In the genomic region with DNA sequence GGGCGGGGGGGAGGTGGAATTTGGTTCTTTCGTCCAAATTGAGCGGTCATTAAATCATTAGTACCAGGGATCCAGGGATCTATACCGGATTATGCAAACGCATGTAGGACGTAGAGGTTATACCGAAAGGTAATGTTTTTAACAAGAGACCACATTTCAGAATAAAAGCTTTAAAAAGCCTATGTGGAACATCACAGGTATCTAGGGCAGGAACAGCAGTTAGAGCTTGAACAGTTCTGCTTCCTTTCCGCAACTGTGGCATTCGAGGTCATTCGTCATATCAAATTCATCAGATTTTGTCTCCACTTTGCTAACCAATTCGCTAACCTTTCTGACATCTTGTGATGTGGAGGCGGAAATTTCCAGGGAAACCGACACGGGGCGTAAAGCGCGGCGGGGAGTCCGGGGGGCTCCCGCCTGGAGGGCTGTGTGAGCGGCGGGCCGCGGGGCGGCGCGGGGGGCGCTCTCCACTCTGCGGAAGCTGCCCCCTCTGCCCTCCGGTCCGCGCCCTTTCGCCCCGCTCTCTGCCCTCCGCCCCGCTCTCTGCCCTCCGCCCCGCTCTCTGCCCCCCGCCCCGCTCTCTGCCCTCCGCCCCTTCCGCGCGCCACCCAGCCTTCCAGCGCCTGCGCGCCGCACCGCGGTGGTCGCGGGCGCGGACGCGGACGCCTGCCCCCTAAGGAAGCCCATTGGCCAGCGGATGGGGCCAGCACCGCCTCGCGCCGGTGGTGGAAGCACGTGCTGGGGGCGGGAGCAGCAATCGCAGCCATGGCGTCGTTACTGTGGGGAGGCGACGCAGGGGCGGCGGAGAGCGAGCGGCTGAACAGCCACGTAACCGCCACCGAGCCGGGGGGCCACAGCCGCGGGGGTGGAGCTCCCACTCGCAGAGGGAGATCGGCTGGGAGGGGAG, we compare ENCODE assay signal across 8 cellular contexts. TPM values are rescaled to one million over a fixed set of nuclear protein-coding genes. Genes with fewer than 3 reads are reported as not detected.
A peak's percentile ranks its signal among the peaks of the same experiment; 100 is the strongest.
DNase-seq lines count a peak whose midpoint lies in the region; ATAC-seq, FAIRE-seq and TF ChIP-seq lines count a peak whose summit lies in the region.

DDX25 (plus strand) TSS at position 756 of the 907 bp plus-strand sequence; CDS start at position 766, 10 bp downstream.

- peaks cover 16 to 30% (median 17%) of the 10 kb centered on the region in 3 donors for H3K4me1 ChIP-seq in esophagus squamous epithelium

- H3K27ac Mint-ChIP-seq in activated naive CD4-positive, alpha-beta T cell treated with anti-CD3 and anti-CD28 coated beads, Interleukin-2, amount 50 U/mL, for 24 hours = peak within 1 kb of the TSS; percentile 96
- no peak within 1 kb of the TSS for H3K27ac Mint-ChIP-seq in neural crest cell (ENCODE audit: unreplicated experiment)

- no peak for FAIRE-seq in D721Med (lab: Jason Lieb, UNC)

- no peak for DNase-seq in activated naive CD4-positive, alpha-beta T cell (lab: John Stamatoyannopoulos, UW)
- peak; percentile 6 to 8 for DNase-seq in activated CD4-positive, alpha-beta T cell treated with anti-CD3 and anti-CD28 coated beads, Interleukin-2, amount 50 U/mL, for 48 hours
- no peak for DNase-seq in esophagus squamous epithelium (lab: John Stamatoyannopoulos, UW)
- DNase-seq in neural crest cell (ENCODE audit: low read depth, low spot score) = peak; percentile 63
- DNase-seq in D721Med (ENCODE audit: insufficient read length, low spot score) = no peak
- DNase-seq in NOMO-1 treated with DMSO at 0.1 percent for 48 hours (lab: John Stamatoyannopoulos, UW; ENCODE audit: unreplicated experiment) = no peak

- H3K27ac ChIP-seq in esophagus squamous epithelium = no peak within 1 kb of the TSS

- intact Hi-C loops in esophagus squamous epithelium (cut with DNase I) = no loop called here

- peaks cover 37% of the 10 kb centered on the region for H3K4me1 Mint-ChIP-seq in activated naive CD4-positive, alpha-beta T cell treated with anti-CD3 and anti-CD28 coated beads, Interleukin-2, amount 50 U/mL, for 24 hours
- peaks cover 21% of the 10 kb centered on the region for H3K4me1 Mint-ChIP-seq in neural crest cell

- no peak for TF ChIP-seq POLR2A in esophagus squamous epithelium (IDR thresholded peaks at IDR 0.05)

- H3K27me3 Mint-ChIP-seq in activated naive CD4-positive, alpha-beta T cell treated with anti-CD3 and anti-CD28 coated beads, Interleukin-2, amount 50 U/mL, for 24 hours = peaks cover 21% of the 10 kb centered on the region
- H3K27me3 Mint-ChIP-seq in neural crest cell (ENCODE audit: low read depth) = peaks cover 41% of the 10 kb centered on the region

- H3K36me3 ChIP-seq in esophagus squamous epithelium = peaks cover 0 to 16% (median 0%) of the 10 kb centered on the region in 3 donors

- no peaks in the 10 kb centered on the region for H3K9me3 ChIP-seq in esophagus squamous epithelium

- TF ChIP-seq CTCF in esophagus squamous epithelium (IDR thresholded peaks at IDR 0.05) = no peak
- TF ChIP-seq CTCF in neural crest cell (conservative IDR thresholded peaks at IDR 0.05) = no peak
- no peak for TF ChIP-seq CTCF in D721Med (IDR thresholded peaks at IDR 0.05; ENCODE audit: insufficient read depth, missing control alignments)

- peak within 1 kb of the TSS; percentile 48 to 73 (median 60) for H3K4me3 ChIP-seq in esophagus squamous epithelium

- peak within 1 kb of the TSS; percentile 96 for H3K4me3 Mint-ChIP-seq in activated naive CD4-positive, alpha-beta T cell treated with anti-CD3 and anti-CD28 coated beads, Interleukin-2, amount 50 U/mL, for 24 hours
- peak within 1 kb of the TSS; percentile 98 for H3K4me3 Mint-ChIP-seq in neural crest cell

- ATAC-seq in HG03039 (IDR thresholded peaks at IDR 0.05; ENCODE audit: unreplicated experiment) = no peak

- H3K27me3 ChIP-seq in esophagus squamous epithelium = peaks cover 3 to 36% (median 6%) of the 10 kb centered on the region in 4 donors

- WGBS in esophagus squamous epithelium, 2 donors = 2 to 16% methylated on average over 18 to 29 of the region's 81 CpGs

- H3K36me3 Mint-ChIP-seq in activated naive CD4-positive, alpha-beta T cell treated with anti-CD3 and anti-CD28 coated beads, Interleukin-2, amount 50 U/mL, for 24 hours = peaks cover 9% of the 10 kb centered on the region
- H3K36me3 Mint-ChIP-seq in neural crest cell (ENCODE audit: low read depth) = peaks cover 8% of the 10 kb centered on the region

- H3K9me3 Mint-ChIP-seq in activated naive CD4-positive, alpha-beta T cell treated with anti-CD3 and anti-CD28 coated beads, Interleukin-2, amount 50 U/mL, for 24 hours = no peaks in the 10 kb centered on the region
- H3K9me3 Mint-ChIP-seq in neural crest cell = peaks cover 5% of the 10 kb centered on the region

RNA-seq across cellular contexts. Expression of gene DDX25, which starts in this region (rescaled TPM):
- total RNA-seq in esophagus squamous epithelium = under 1 TPM in 1 of 4 donors, not detected in 3; 0.38 TPM
- 1.4 and 2.3 TPM in 2 replicates for total RNA-seq in neural crest cell

Comparison
In these comparisons a context has a peak if more than half of its experiments do, and no peak if none do; other contexts are left out.
1. DNase-seq: peak in activated CD4-positive, alpha-beta T cell treated with anti-CD3 and anti-CD28 coated beads, Interleukin-2, amount 50 U/mL, for 48 hours (2 of 2) and neural crest cell (single experiment); none in activated naive CD4-positive, alpha-beta T cell (0 of 4), esophagus squamous epithelium (single experiment), D721Med (single experiment) and NOMO-1 treated with DMSO at 0.1 percent for 48 hours (single experiment).